In the genomic region with DNA sequence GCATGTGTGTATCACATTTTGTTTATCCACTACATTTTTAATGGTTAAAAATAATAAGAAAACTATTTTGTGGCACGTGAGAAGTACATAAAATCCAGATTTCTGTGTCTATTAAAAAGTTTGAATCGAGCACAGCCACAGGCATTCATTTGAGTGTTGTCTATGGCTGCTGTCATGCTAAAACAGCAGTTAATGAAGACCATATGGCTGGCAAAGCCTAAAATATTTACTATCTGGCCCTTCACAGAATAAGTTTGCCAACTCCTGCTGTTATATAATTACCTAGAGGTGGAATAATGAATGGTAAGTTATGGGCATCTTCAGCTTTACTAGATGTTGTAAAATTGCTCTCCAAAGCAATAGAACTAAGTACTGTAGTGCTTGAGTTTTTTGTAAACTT, we compare ENCODE assay signal across 31 cellular contexts. TPM values are rescaled to one million over a fixed set of nuclear protein-coding genes. Genes with fewer than 3 reads are reported as not detected.
DNase-seq lines count a peak whose midpoint lies in the region; ATAC-seq and TF ChIP-seq lines count a peak whose summit lies in the region.
"Had no signal": no experiment of that assay in that cellular context is flagged by ENCODE, and none has a peak within 500 bp of the region (broad histone marks: within the 10 kb centered on the region; RNA-seq: fewer than 3 reads in every experiment).

No MANE protein-coding gene starts in this region.

- H2AK5ac ChIP-seq in neuronal stem cell (ENCODE audit: low read depth, low read length): no peak overlapping the region

- no peak overlapping the region for H3K4ac ChIP-seq in neuronal stem cell (ENCODE audit: low read length)

- H3K4me1 ChIP-seq in HEK293 (ENCODE audit: control insufficient read depth, insufficient read depth, low read length): no peaks in the 10 kb centered on the region
- H3K4me1 ChIP-seq in neuronal stem cell (ENCODE audit: control insufficient read depth in 2 of 2, insufficient read depth in 1 of 2, low read depth in 1 of 2, low read length in 2 of 2): no peaks in the 10 kb centered on the region
- H3K4me1 ChIP-seq: colonic mucosa, foreskin keratinocyte, spleen had no signal

- H3K27ac ChIP-seq in HEK293 (ENCODE audit: extremely low read depth, low read depth, low read length) (no peak overlapping the region), neuronal stem cell (replicated peaks; ENCODE audit: low read length) (no peak overlapping the region)
- H3K27ac ChIP-seq: brain microvascular endothelial cell, C4-2B, colonic mucosa, foreskin keratinocyte, spleen, stomach had no signal

- H3K4me3 Mint-ChIP-seq in WTC11: no peak overlapping the region
- H3K4me3 Mint-ChIP-seq: activated CD4-positive, alpha-beta T cell treated with anti-CD3 and anti-CD28 coated beads, Interleukin-2, amount 10 ng/mL, durations not matched to agents 7 days and 5 days; activated naive CD8-positive, alpha-beta T cell treated with anti-CD3 and anti-CD28 coated beads, Interleukin-2, amount 50 U/mL, for 24 hours; endodermal cell; T-helper 17 cell had no signal

- whole genome bisulfite sequencing in neuronal stem cell (ENCODE audit: extremely low coverage in 2 of 2, insufficient read length in 2 of 2, insufficient replicate concordance in 1 of 2), 2 donors: no CpG with 5 or more reads among the region's 2 CpGs

- H3K23ac ChIP-seq in neuronal stem cell (ENCODE audit: low read depth, low read length, poor library complexity): no peak overlapping the region

- peak overlapping the region; percentile 4 for H3K4me2 ChIP-seq in neuronal stem cell (ENCODE audit: insufficient read depth, low read length, poor library complexity, severe bottlenecking)

- in situ Hi-C loops in astrocyte of the cerebellum (cut with HindIII; ENCODE audit: low sequenced_read_pairs): no loop called here

- no peak overlapping the region for H3K4me3 ChIP-seq in HEK293 (ENCODE audit: low read depth, low read length)
- H3K4me3 ChIP-seq in astrocyte of the cerebellum (ENCODE audit: low read depth, low read length): no peak overlapping the region
- no peak overlapping the region for H3K4me3 ChIP-seq in neuronal stem cell (ENCODE audit: low read length in 2 of 2)
- H3K4me3 ChIP-seq: colonic mucosa, spleen, stomach had no signal

- no peak overlapping the region for H2AFZ ChIP-seq in neuronal stem cell (ENCODE audit: low read length)

- H2BK5ac ChIP-seq in neuronal stem cell (ENCODE audit: low read length): no peak overlapping the region

- H3K4me1 Mint-ChIP-seq in WTC11: no peaks in the 10 kb centered on the region
- H3K4me1 Mint-ChIP-seq: activated CD4-positive, alpha-beta T cell treated with anti-CD3 and anti-CD28 coated beads, Interleukin-2, amount 10 ng/mL, durations not matched to agents 7 days and 5 days; activated naive CD8-positive, alpha-beta T cell treated with anti-CD3 and anti-CD28 coated beads, Interleukin-2, amount 50 U/mL, for 24 hours; T-helper 17 cell had no signal

- no peak overlapping the region for H2BK120ac ChIP-seq in neuronal stem cell (ENCODE audit: low read depth, low read length)

- no peaks in the 10 kb centered on the region for H3K9me3 Mint-ChIP-seq in WTC11
- H3K9me3 Mint-ChIP-seq: activated CD4-positive, alpha-beta T cell treated with anti-CD3 and anti-CD28 coated beads, Interleukin-2, amount 10 ng/mL, durations not matched to agents 7 days and 5 days; activated naive CD8-positive, alpha-beta T cell treated with anti-CD3 and anti-CD28 coated beads, Interleukin-2, amount 50 U/mL, for 24 hours; endodermal cell had no signal

- H3K27ac Mint-ChIP-seq in WTC11: no peak overlapping the region
- H3K27ac Mint-ChIP-seq: activated CD4-positive, alpha-beta T cell treated with anti-CD3 and anti-CD28 coated beads, Interleukin-2, amount 10 ng/mL, durations not matched to agents 7 days and 5 days; activated naive CD8-positive, alpha-beta T cell treated with anti-CD3 and anti-CD28 coated beads, Interleukin-2, amount 50 U/mL, for 24 hours; endodermal cell; T-helper 17 cell had no signal

- no peak overlapping the region for H4K91ac ChIP-seq in neuronal stem cell (ENCODE audit: low read depth, low read length, poor library complexity)

- no peak overlapping the region for H3K18ac ChIP-seq in neuronal stem cell (ENCODE audit: low read length)

- H3K36me3 Mint-ChIP-seq in WTC11: no peaks in the 10 kb centered on the region

- H3K14ac ChIP-seq in neuronal stem cell (ENCODE audit: low read length): no peak overlapping the region

- peaks cover 0 to 15% (median 0%) of the 10 kb centered on the region in 3 experiments for H3K27me3 ChIP-seq in neuronal stem cell (ENCODE audit: control insufficient read depth in 3 of 3, insufficient read depth in 3 of 3, low read depth in 1 of 3, low read length in 3 of 3)
- H3K27me3 ChIP-seq: brain microvascular endothelial cell, colonic mucosa, stomach had no signal

- DNase-seq in DMS 273 treated with DMSO at 0.1 percent for 48 hours (lab: John Stamatoyannopoulos, UW) (peak; percentile 56), astrocyte of the cerebellum (ENCODE audit: low read depth) (peak; percentile 19), neuronal stem cell (ENCODE audit: low spot score) (no peak), WTC11 (ENCODE audit: low spot score) (no peak), middle frontal gyrus (ENCODE audit: extremely low spot score, low spot score) (no peak), DMS153 (lab: John Stamatoyannopoulos, UW) (no peak)
- DNase-seq: activated CD4-positive, alpha-beta T cell treated with anti-CD3 and anti-CD28 coated beads, Interleukin-2, amount 10 ng/mL, durations not matched to agents 7 days and 5 days; activated CD8-positive, alpha-beta memory T cell treated with anti-CD3 and anti-CD28 coated beads, Interleukin-2, amount 50 U/mL, for 4 hours; activated effector memory CD4-positive, alpha-beta T cell treated with anti-CD3 and anti-CD28 coated beads, Interleukin-2, amount 50 U/mL, for 16 hours; activated naive CD8-positive, alpha-beta T cell treated with anti-CD3 and anti-CD28 coated beads, Interleukin-2, amount 50 U/mL, for 24 hours; brain microvascular endothelial cell; colonic mucosa; endodermal cell; foreskin keratinocyte; GDM1; KG1; NCI-H1048; NCI-H82; nucleus accumbens; PC-3; SIG-M5; spleen; stimulated activated CD4-positive, alpha-beta T cell treated with anti-CD3 and anti-CD28 coated beads, Interleukin-4, amount 100 ng/mL, for 4 hours; stomach; T-helper 17 cell; trophoblast cell had no signal

- POLR2A ChIA-PET in HEK293 (lab: Yijun Ruan, JAX) (no interaction called here), WTC11 (lab: Charles Lee) (no interaction called here)

- H3K9me3 ChIP-seq in HEK293 (ENCODE audit: control insufficient read depth, insufficient read depth, low read depth, low read length) (no peaks in the 10 kb centered on the region), neuronal stem cell (replicated peaks in 1 of 2; ENCODE audit: control insufficient read depth in 2 of 2, insufficient read depth in 1 of 2, low read depth in 1 of 2, low read length in 2 of 2) (no peaks in the 10 kb centered on the region)
- H3K9me3 ChIP-seq: colonic mucosa, spleen, stomach had no signal

- no peak for TF ChIP-seq CTCF in HEK293 (tag by site-specific recombination; IDR thresholded peaks at IDR 0.05)
- TF ChIP-seq CTCF in astrocyte of the cerebellum (IDR thresholded peaks at IDR 0.05; ENCODE audit: low read depth, low read length, missing control alignments): no peak
- no peak for TF ChIP-seq CTCF in WTC11 (IDR thresholded peaks at IDR 0.05)

- H2BK15ac ChIP-seq in neuronal stem cell (ENCODE audit: low read length): no peak overlapping the region

- no peaks in the 10 kb centered on the region for H3K36me3 ChIP-seq in HEK293 (ENCODE audit: control insufficient read depth in 2 of 2, insufficient read depth in 1 of 2, low read length in 2 of 2)
- no peaks in the 10 kb centered on the region for H3K36me3 ChIP-seq in neuronal stem cell (replicated peaks in 1 of 2; ENCODE audit: control insufficient read depth in 2 of 2, insufficient read depth in 2 of 2, low read length in 2 of 2)
- H3K36me3 ChIP-seq: brain microvascular endothelial cell, colonic mucosa, spleen, stomach had no signal

- H2BK12ac ChIP-seq in neuronal stem cell (ENCODE audit: low read length): no peak overlapping the region

- no peaks in the 10 kb centered on the region for H3K79me1 ChIP-seq in neuronal stem cell (ENCODE audit: low read depth, low read length)

- ATAC-seq in WTC11: no peak
- ATAC-seq: activated naive CD8-positive, alpha-beta T cell treated with anti-CD3 and anti-CD28 coated beads, Interleukin-2, amount 50 U/mL, for 24 hours; foreskin keratinocyte; PC-3; T-helper 17 cell had no signal

- no peak overlapping the region for H3K9ac ChIP-seq in neuronal stem cell (ENCODE audit: low read depth, low read length, poor library complexity)

- no peak overlapping the region for H4K8ac ChIP-seq in neuronal stem cell (ENCODE audit: low read depth, low read length)

- H3K27me3 Mint-ChIP-seq in WTC11 (ENCODE audit: low read depth): peaks cover 6% of the 10 kb centered on the region; the same call in 1 of the 2 replicates

- CTCF ChIA-PET in HEK293 (lab: Yijun Ruan, JAX): interaction anchor here (1.5 kb wide), 1 partner anchor 41 kb away, joined by 3 read pairs; no protein-coding TSS in a partner anchor
- CTCF ChIA-PET in WTC11 (lab: Charles Lee): no interaction called here

TF ChIP-seq in WTC11, 78 proteins besides CTCF, POLR2A, EP300 and RAD21 (continues in another document):
- TF ChIP-seq GRHL2 (CRISPR knock-in tag; IDR thresholded peaks at IDR 0.05; ENCODE audit: insufficient replicate concordance, severe bottlenecking) (no peak), ZNF138 (CRISPR knock-in tag; conservative IDR thresholded peaks at IDR 0.05) (no peak)

RNA-seq across cellular contexts. Expression of a gene that starts 30.5 kb away (rescaled TPM):
- polyA plus RNA-seq in neuronal stem cell (2013, experiment 1 of 2): 76.0 TPM
- polyA plus RNA-seq in neuronal stem cell (2013, experiment 2 of 2): 73.5 TPM
- 66.0 to 70.3 TPM (median 69.8 TPM) in 3 replicates for total RNA-seq in WTC11 (2021)
- total RNA-seq: T-helper 17 cell had no signal

RNA-seq across cellular contexts. Expression of a gene that starts 33.2 kb away (rescaled TPM):
- polyA plus RNA-seq in neuronal stem cell (2013, experiment 1 of 2): not detected
- polyA plus RNA-seq in neuronal stem cell (2013, experiment 2 of 2): not detected
- total RNA-seq in WTC11 (2021): not detected in 3 replicates
- total RNA-seq: activated CD4-positive, alpha-beta T cell treated with anti-CD3 and anti-CD28 coated beads, Interleukin-2, amount 10 ng/mL, durations not matched to agents 7 days and 5 days; endodermal cell; foreskin keratinocyte; HT-29; lower leg skin; PC-3; renal cortical epithelial cell; spleen; stomach; T-helper 17 cell had no signal
- polyA plus RNA-seq: foreskin keratinocyte, spleen had no signal

Comparison
In these comparisons a context has a peak if more than half of its experiments do, and no peak if none do; other contexts are left out.
1. DNase-seq: peak in DMS 273 treated with DMSO at 0.1 percent for 48 hours (single experiment) and astrocyte of the cerebellum (single experiment); none in neuronal stem cell (single experiment), WTC11 (single experiment), middle frontal gyrus (single experiment) and DMS153 (single experiment).